ENCODE assay signal across 8 cellular contexts in the genomic region with DNA sequence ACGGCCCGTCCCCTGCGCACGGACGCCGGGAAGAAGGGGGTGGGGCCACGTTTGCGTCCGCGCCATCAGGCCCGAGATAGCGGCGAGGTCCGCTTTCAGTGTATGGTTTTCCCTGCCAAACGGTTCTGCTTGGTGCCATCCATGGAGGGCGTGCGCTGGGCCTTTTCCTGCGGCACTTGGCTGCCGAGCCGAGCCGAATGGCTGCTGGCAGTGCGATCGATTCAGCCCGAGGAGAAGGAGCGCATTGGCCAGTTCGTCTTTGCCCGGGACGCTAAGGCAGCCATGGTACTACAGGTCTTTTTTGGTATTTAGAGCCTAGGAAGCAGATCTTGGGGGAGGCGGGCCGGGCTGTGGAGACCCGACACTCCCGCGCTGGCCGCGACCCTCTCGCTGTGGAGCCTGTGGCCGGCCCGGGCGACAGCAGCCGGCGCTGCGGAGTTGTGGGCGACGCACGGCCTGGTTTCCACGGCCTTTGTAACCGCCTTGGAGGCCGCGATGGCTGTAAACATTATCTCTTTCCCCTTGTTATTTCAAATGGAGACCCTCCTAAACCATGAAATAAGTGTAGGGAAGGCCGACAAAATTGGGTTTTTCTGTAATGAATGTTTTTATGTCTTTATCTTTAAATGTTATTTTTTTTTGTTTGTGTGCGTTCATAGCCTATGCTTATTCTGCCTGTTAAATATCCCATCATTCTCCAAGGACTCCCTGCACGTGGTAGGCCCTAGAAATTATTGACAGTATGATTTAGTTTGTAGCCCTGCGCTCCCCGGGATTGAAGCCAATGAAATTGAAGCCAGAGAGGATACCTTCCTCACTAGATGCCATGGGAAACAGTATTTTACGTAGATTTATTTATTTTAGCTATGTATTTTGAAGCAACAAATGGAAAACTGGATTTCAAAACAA.
A peak's percentile ranks its signal among the peaks of the same experiment; 100 is the strongest.
DNase-seq lines count a peak whose midpoint lies in the region; ATAC-seq lines count a peak whose summit lies in the region.

A gene with protein sequence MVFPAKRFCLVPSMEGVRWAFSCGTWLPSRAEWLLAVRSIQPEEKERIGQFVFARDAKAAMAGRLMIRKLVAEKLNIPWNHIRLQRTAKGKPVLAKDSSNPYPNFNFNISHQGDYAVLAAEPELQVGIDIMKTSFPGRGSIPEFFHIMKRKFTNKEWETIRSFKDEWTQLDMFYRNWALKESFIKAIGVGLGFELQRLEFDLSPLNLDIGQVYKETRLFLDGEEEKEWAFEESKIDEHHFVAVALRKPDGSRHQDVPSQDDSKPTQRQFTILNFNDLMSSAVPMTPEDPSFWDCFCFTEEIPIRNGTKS (plus strand): TSS at position 54 of the 909 bp plus-strand sequence. CDS start 49 bp downstream, at position 103.

- ATAC-seq in GM18867 (IDR thresholded peaks at IDR 0.05; ENCODE audit: unreplicated experiment) = peak; percentile 25
- peak; percentile 23 for ATAC-seq in HG03045 (IDR thresholded peaks at IDR 0.05; ENCODE audit: unreplicated experiment)

- DNase-seq in COLO668 (lab: John Stamatoyannopoulos, UW; ENCODE audit: unreplicated experiment) = peak; percentile 42
- DNase-seq in NCI-H446 treated with DMSO at 0.1 percent for 48 hours (lab: John Stamatoyannopoulos, UW) = peak; percentile 58
- peak; percentile 34 for DNase-seq in amniotic epithelial cell (ENCODE audit: low read depth)
- DNase-seq in hepatic stellate cell (ENCODE audit: low spot score) = peak; percentile 5
- DNase-seq in putamen (ENCODE audit: low spot score) = peak; percentile 32
- DNase-seq in HuH-7.5 (ENCODE audit: low spot score) = no peak
